14 cellular contexts compared by ENCODE assay signal in the genomic region with DNA sequence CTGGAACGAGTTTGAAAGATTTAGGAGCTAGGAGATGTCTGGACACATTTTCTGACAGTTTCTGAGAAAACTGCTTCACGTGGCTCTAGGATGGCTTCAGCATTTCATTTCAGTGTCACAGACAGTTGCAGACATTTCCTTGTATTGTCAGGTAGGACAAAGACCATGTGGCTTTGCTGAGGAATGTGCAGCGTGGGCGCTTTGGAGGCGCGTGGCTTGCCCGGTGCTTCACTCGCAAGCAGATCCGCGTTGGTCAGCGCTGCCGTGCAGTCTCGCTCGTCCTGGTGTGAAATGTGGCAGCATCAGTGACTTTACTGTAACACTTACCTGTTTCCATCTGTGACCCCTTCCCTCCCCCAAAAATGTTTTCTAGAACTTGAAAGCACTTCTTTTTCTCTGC.
DNase-seq lines count a peak whose midpoint lies in the region; FAIRE-seq and TF ChIP-seq lines count a peak whose summit lies in the region.
"Had no signal": no experiment of that assay in that cellular context is flagged by ENCODE, and none has a peak within 500 bp of the region (broad histone marks: within the 10 kb centered on the region; RNA-seq: fewer than 3 reads in every experiment).

No MANE protein-coding gene starts in this region.

- H2AK5ac ChIP-seq in H9 (ENCODE audit: insufficient read length, low read length), result no peak overlapping the region
- no peak overlapping the region for H2AK5ac ChIP-seq in neuronal stem cell (ENCODE audit: low read depth, low read length)

- H3K79me1 ChIP-seq in H9 (ENCODE audit: insufficient read depth, low read depth, low read length, poor library complexity, severe bottlenecking), result no peaks in the 10 kb centered on the region
- no peaks in the 10 kb centered on the region for H3K79me1 ChIP-seq in neuronal stem cell (ENCODE audit: low read depth, low read length)

- no peaks in the 10 kb centered on the region for H3K23me2 ChIP-seq in H9 (ENCODE audit: insufficient read length, low read depth, low read length, poor library complexity, severe bottlenecking)

- H4K8ac ChIP-seq in H9 (replicated peaks; ENCODE audit: insufficient read length, low read depth, low read length) (no peak overlapping the region), neuronal stem cell (ENCODE audit: low read depth, low read length) (no peak overlapping the region)

- H4K20me1 ChIP-seq in H9 (ENCODE audit: control insufficient read depth, insufficient read depth, insufficient read length), result no peaks in the 10 kb centered on the region
- H4K20me1 ChIP-seq: BLaER1 treated with 17β-estradiol and CSF1 and Interleukin-3, amounts not matched to agents 10 nM and 100 nM had no signal

- H3K9me3 ChIP-seq in H9 (ENCODE audit: control insufficient read depth, low read depth, low read length) (no peaks in the 10 kb centered on the region), neuronal stem cell (replicated peaks in 1 of 2; ENCODE audit: control insufficient read depth in 2 of 2, insufficient read depth in 1 of 2, low read depth in 1 of 2, low read length in 2 of 2) (no peaks in the 10 kb centered on the region), small intestine (ENCODE audit: control insufficient read depth, low read depth) (no peaks in the 10 kb centered on the region)
- H3K9me3 ChIP-seq: BLaER1 treated with 17β-estradiol and CSF1 and Interleukin-3, amounts not matched to agents 10 nM and 100 nM; HAP-1 had no signal

- H2BK20ac ChIP-seq in H9 (ENCODE audit: low read depth, low read length, poor library complexity, severe bottlenecking), result no peak overlapping the region

- H3K9me3 Mint-ChIP-seq in H9, result no peaks in the 10 kb centered on the region
- H3K9me3 Mint-ChIP-seq in nephron progenitor cell, result no peaks in the 10 kb centered on the region

- no peak overlapping the region for H3T11ph ChIP-seq in H9 (ENCODE audit: low read length)

- DNase-seq in H9 (no peak), dermis microvascular lymphatic vessel endothelial cell (ENCODE audit: low read depth in 2 of 2) (peak; percentile 20 to 38), nephron progenitor cell (no peak), urothelium cell line (ENCODE audit: low spot score) (no peak), HuH-7.5 (ENCODE audit: low spot score) (no peak), neuronal stem cell (ENCODE audit: low spot score) (no peak), small intestine (no peak)
- DNase-seq: ACHN; CD4-positive, CD25-positive, alpha-beta regulatory T cell; DMS53; GM23248 had no signal

- peaks cover 2 to 15% of the 10 kb centered on the region in 2 donors for H3K36me3 ChIP-seq in neuronal stem cell (replicated peaks in 1 of 2; ENCODE audit: control insufficient read depth in 2 of 2, insufficient read depth in 2 of 2, low read length in 2 of 2)
- H3K36me3 ChIP-seq in small intestine (ENCODE audit: control insufficient read depth in 2 of 2, insufficient read depth in 2 of 2, low read length in 2 of 2), result no peaks in the 10 kb centered on the region
- H3K36me3 ChIP-seq: BLaER1 treated with 17β-estradiol and CSF1 and Interleukin-3, amounts not matched to agents 10 nM and 100 nM; HAP-1 had no signal

- no peak overlapping the region for H3K4me3 ChIP-seq in neuronal stem cell (ENCODE audit: low read length in 2 of 2)
- no peak overlapping the region for H3K4me3 ChIP-seq in small intestine (ENCODE audit: low read depth in 1 of 2, low read length in 2 of 2)
- H3K4me3 ChIP-seq: BLaER1 treated with 17β-estradiol and CSF1 and Interleukin-3, amounts not matched to agents 10 nM and 100 nM; GM23248; HAP-1 had no signal

- no peak for TF ChIP-seq CTCF in H9 (conservative IDR thresholded peaks at IDR 0.05)
- no peak for TF ChIP-seq CTCF in nephron progenitor cell (IDR thresholded peaks at IDR 0.05)

- H3K56ac ChIP-seq in H9 (ENCODE audit: insufficient read length, low read depth, low read length), result no peak overlapping the region

- no peaks in the 10 kb centered on the region for H3K4me1 Mint-ChIP-seq in H9
- peaks cover 9% of the 10 kb centered on the region for H3K4me1 Mint-ChIP-seq in nephron progenitor cell
- H3K4me1 Mint-ChIP-seq: CD4-positive, CD25-positive, alpha-beta regulatory T cell had no signal

- H3K27ac ChIP-seq in H9 (ENCODE audit: insufficient read length, low read depth, low read length) (no peak overlapping the region), neuronal stem cell (replicated peaks; ENCODE audit: low read length) (no peak overlapping the region), small intestine (ENCODE audit: low read depth in 1 of 2, low read length in 1 of 2) (no peak overlapping the region)
- H3K27ac ChIP-seq: BLaER1 treated with 17β-estradiol and CSF1 and Interleukin-3, amounts not matched to agents 10 nM and 100 nM; GM23248 had no signal

- peak overlapping the region in 1 of 3 experiments; percentile 81; a peak in 1 of 7 replicates for H3K27ac Mint-ChIP-seq in H9
- peak overlapping the region; percentile 16 for H3K27ac Mint-ChIP-seq in nephron progenitor cell
- H3K27ac Mint-ChIP-seq: CD4-positive, CD25-positive, alpha-beta regulatory T cell had no signal

- H4K91ac ChIP-seq in H9 (ENCODE audit: insufficient read length, low read depth, low read length) (no peak overlapping the region), neuronal stem cell (ENCODE audit: low read depth, low read length, poor library complexity) (no peak overlapping the region)

- H3K4me3 Mint-ChIP-seq in H9 (no peak overlapping the region), nephron progenitor cell (no peak overlapping the region)
- H3K4me3 Mint-ChIP-seq: CD4-positive, CD25-positive, alpha-beta regulatory T cell had no signal

- H3K18ac ChIP-seq in H9 (ENCODE audit: insufficient read length, low read depth, low read length), result peak overlapping the region; percentile 70
- no peak overlapping the region for H3K18ac ChIP-seq in neuronal stem cell (ENCODE audit: low read length)

- H2BK5ac ChIP-seq in H9 (ENCODE audit: insufficient read length, low read length) (no peak overlapping the region), neuronal stem cell (ENCODE audit: low read length) (no peak overlapping the region)

- no peak overlapping the region for H3K9ac ChIP-seq in H9 (ENCODE audit: extremely low read depth, insufficient read length, low read length)
- no peak overlapping the region for H3K9ac ChIP-seq in neuronal stem cell (ENCODE audit: low read depth, low read length, poor library complexity)
- H3K9ac ChIP-seq: BLaER1 treated with 17β-estradiol and CSF1 and Interleukin-3, amounts not matched to agents 10 nM and 100 nM; GM23248 had no signal

- H3K36me3 Mint-ChIP-seq in H9 (ENCODE audit: insufficient read depth in 1 of 3, low read depth in 3 of 3) (peaks cover 0 to 7% (median 0%) of the 10 kb centered on the region in 3 experiments; a peak in 2 of 7 replicates), nephron progenitor cell (ENCODE audit: low read depth) (peaks cover 10% of the 10 kb centered on the region)
- H3K36me3 Mint-ChIP-seq: CD4-positive, CD25-positive, alpha-beta regulatory T cell had no signal

- H3K4ac ChIP-seq in H9 (ENCODE audit: low read depth, low read length), result no peak overlapping the region
- H3K4ac ChIP-seq in neuronal stem cell (ENCODE audit: low read length), result no peak overlapping the region

- no peak overlapping the region for H3K4me2 ChIP-seq in H9 (ENCODE audit: insufficient read depth, insufficient read length, low read length)
- H3K4me2 ChIP-seq in neuronal stem cell (ENCODE audit: insufficient read depth, low read length, poor library complexity, severe bottlenecking), result no peak overlapping the region
- H3K4me2 ChIP-seq: BLaER1 treated with 17β-estradiol and CSF1 and Interleukin-3, amounts not matched to agents 10 nM and 100 nM had no signal

- no peaks in the 10 kb centered on the region for H3K4me1 ChIP-seq in H9 (ENCODE audit: insufficient read depth, low read length)
- H3K4me1 ChIP-seq in neuronal stem cell (ENCODE audit: control insufficient read depth in 2 of 2, insufficient read depth in 1 of 2, low read depth in 1 of 2, low read length in 2 of 2), result no peaks in the 10 kb centered on the region
- no peaks in the 10 kb centered on the region for H3K4me1 ChIP-seq in small intestine (ENCODE audit: control insufficient read depth in 2 of 2, insufficient read depth in 1 of 2, low read depth in 1 of 2, low read length in 1 of 2)
- H3K4me1 ChIP-seq: BLaER1 treated with 17β-estradiol and CSF1 and Interleukin-3, amounts not matched to agents 10 nM and 100 nM; HAP-1 had no signal

- no CpG with 5 or more reads among the region's 14 CpGs for WGBS in H9 (ENCODE audit: extremely low coverage, insufficient read length, low lambda C conversion rate)
- WGBS in neuronal stem cell (ENCODE audit: extremely low coverage in 2 of 2, insufficient read length in 2 of 2, insufficient replicate concordance in 1 of 2), 2 donors, result no CpG with 5 or more reads among the region's 14 CpGs
- 86 to 90% (median 87%) methylated on average over 14 of the region's 14 CpGs for WGBS in small intestine, 3 donors

- H3K23ac ChIP-seq in H9 (ENCODE audit: insufficient read length, low read depth, low read length) (no peak overlapping the region), neuronal stem cell (ENCODE audit: low read depth, low read length, poor library complexity) (no peak overlapping the region)

- peak; percentile 20 for FAIRE-seq in urothelium cell line (lab: Jason Lieb, UNC)
- FAIRE-seq in small intestine (lab: Jason Lieb, UNC), result no peak
- FAIRE-seq: GM18507 had no signal

- no peaks in the 10 kb centered on the region for H3K79me2 ChIP-seq in H9 (ENCODE audit: insufficient read depth, low read length)

- H3K27me3 ChIP-seq in H9 (ENCODE audit: insufficient read depth, low read length), result no peaks in the 10 kb centered on the region
- no peaks in the 10 kb centered on the region for H3K27me3 ChIP-seq in neuronal stem cell (ENCODE audit: control insufficient read depth in 3 of 3, insufficient read depth in 3 of 3, low read depth in 1 of 3, low read length in 3 of 3)
- H3K27me3 ChIP-seq in small intestine (ENCODE audit: control insufficient read depth in 2 of 2, insufficient read depth in 2 of 2, low read length in 2 of 2), result no peaks in the 10 kb centered on the region
- H3K27me3 ChIP-seq: BLaER1 treated with 17β-estradiol and CSF1 and Interleukin-3, amounts not matched to agents 10 nM and 100 nM had no signal

- H3K14ac ChIP-seq in H9 (ENCODE audit: insufficient read depth, low read length), result no peak overlapping the region
- H3K14ac ChIP-seq in neuronal stem cell (ENCODE audit: low read length), result no peak overlapping the region

- no peak overlapping the region for H2BK120ac ChIP-seq in H9 (ENCODE audit: low read depth, low read length, poor library complexity, severe bottlenecking)
- no peak overlapping the region for H2BK120ac ChIP-seq in neuronal stem cell (ENCODE audit: low read depth, low read length)

- H2BK12ac ChIP-seq in H9 (ENCODE audit: insufficient read length, low read depth, low read length), result no peak overlapping the region
- H2BK12ac ChIP-seq in neuronal stem cell (ENCODE audit: low read length), result no peak overlapping the region

- H4K5ac ChIP-seq in H9 (ENCODE audit: insufficient read length, low read depth, low read length), result no peak overlapping the region

- H3K27me3 Mint-ChIP-seq in H9 (ENCODE audit: low read depth) (no peaks in the 10 kb centered on the region), nephron progenitor cell (ENCODE audit: low read depth, poor library complexity) (peaks cover 6% of the 10 kb centered on the region)

- no peak overlapping the region for H2BK15ac ChIP-seq in H9 (ENCODE audit: low read depth, low read length)
- H2BK15ac ChIP-seq in neuronal stem cell (ENCODE audit: low read length), result no peak overlapping the region

- H2AFZ ChIP-seq in H9 (ENCODE audit: low read length) (no peak overlapping the region), neuronal stem cell (ENCODE audit: low read length) (no peak overlapping the region)
- H2AFZ ChIP-seq: GM23248 had no signal

Comparison
In these comparisons a context has a peak if more than half of its experiments do, and no peak if none do; other contexts are left out.
1. DNase-seq: peak in dermis microvascular lymphatic vessel endothelial cell (2 of 2); none in H9 (single experiment), nephron progenitor cell (single experiment), urothelium cell line (single experiment), HuH-7.5 (single experiment), neuronal stem cell (single experiment) and small intestine (single experiment).